In genomic region chrX:54980334-54980733, GRCh38 we compare ENCODE assay signal across 16 cellular contexts.
"Had no signal": no experiment of that assay in that cellular context is flagged by ENCODE, and none has a peak within 500 bp of the region (broad histone marks: within the 10 kb centered on the region; RNA-seq: fewer than 3 reads in every experiment).

No MANE protein-coding gene starts in this region.

- DNase-seq: dorsolateral prefrontal cortex; effector CD8-positive, alpha-beta T cell; foreskin melanocyte; heart left ventricle; hippocampal formation; left colon; naive thymus-derived CD4-positive, alpha-beta T cell; nephron progenitor cell; psoas muscle; retina; right lobe of liver; stimulated activated CD4-positive, alpha-beta T cell treated with anti-CD3 and anti-CD28 coated beads, Interleukin-4, amount 100 ng/mL, for 1 hour; stimulated activated CD8-positive, alpha-beta memory T cell treated with anti-CD3 and anti-CD28 coated beads, Interleukin-4, amount 100 ng/mL, for 48 hours; stimulated activated naive CD8-positive, alpha-beta T cell treated with anti-CD3 and anti-CD28 coated beads, Interleukin-15, Interleukin-2, amounts not matched to agents 100 U/mL and 50 U/mL, for 24 hours; thyroid gland had no signal

- ATAC-seq: heart left ventricle; left colon; naive thymus-derived CD4-positive, alpha-beta T cell; stimulated activated effector memory CD8-positive, alpha-beta T cell treated with anti-CD3 and anti-CD28 coated beads, Interleukin-12 subunit alpha, Interleukin-12 subunit beta, amount 100 ng/mL, for 72 hours; stimulated activated naive CD8-positive, alpha-beta T cell treated with anti-CD3 and anti-CD28 coated beads, Interleukin-15, Interleukin-2, amounts not matched to agents 100 U/mL and 50 U/mL, for 24 hours had no signal
